Comparison of ENCODE assay signal across 8 cellular contexts in the genomic region with DNA sequence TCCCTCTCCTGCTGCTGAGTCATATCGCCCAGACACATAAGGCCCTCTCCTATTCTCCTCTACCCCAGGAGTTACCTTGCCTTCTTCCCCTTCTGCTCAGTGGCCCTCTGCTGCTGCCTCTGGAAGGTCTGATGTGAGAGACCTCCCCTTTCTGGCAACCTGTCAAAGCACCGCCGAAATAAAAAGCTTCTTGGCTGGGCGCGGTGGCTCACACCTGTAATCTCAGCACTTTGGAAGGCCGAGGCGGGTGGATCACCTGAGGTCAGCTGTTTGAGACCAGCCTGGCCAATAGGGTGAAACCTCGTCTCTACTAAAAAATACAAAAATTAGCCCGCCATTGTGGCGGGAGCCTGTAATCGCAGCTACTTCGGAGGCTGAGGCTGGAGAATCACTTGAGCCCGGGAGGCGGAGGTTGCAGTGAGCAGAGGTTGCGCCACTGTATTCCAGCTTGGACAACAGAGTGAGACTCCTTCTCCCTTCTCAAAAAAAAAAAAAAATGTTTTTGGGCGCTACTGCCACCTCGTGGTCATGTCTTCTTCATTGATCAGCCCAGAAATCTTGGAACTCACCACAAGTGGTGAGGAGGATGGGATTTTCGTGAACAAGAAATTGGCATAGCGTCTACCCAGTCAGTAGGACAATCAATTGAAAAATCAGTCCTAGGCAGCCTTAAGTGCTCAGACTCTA. TPM values are rescaled to one million over a fixed set of nuclear protein-coding genes. Genes with fewer than 3 reads are reported as not detected.
DNase-seq lines count a peak whose midpoint lies in the region; ATAC-seq and FAIRE-seq lines count a peak whose summit lies in the region.

No MANE protein-coding gene starts in this region.

- H3K4me3 Mint-ChIP-seq in activated CD4-positive, alpha-beta T cell treated with anti-CD3 and anti-CD28 coated beads for 36 hours, result no peak overlapping the region

- H3K27ac Mint-ChIP-seq in activated CD4-positive, alpha-beta T cell treated with anti-CD3 and anti-CD28 coated beads for 36 hours, result no peak overlapping the region

- CTCF ChIA-PET in activated CD4-positive, alpha-beta T cell treated with anti-CD3 and anti-CD28 coated beads for 36 hours (lab: Charles Lee), result interaction anchor here (0.9 to 1.2 kb wide), 2 partner anchors 96 to 1154 kb away, joined by 3 read pairs; no protein-coding TSS in a partner anchor

- DNase-seq in activated CD4-positive, alpha-beta T cell treated with anti-CD3 and anti-CD28 coated beads for 36 hours, result peak; percentile 34
- no peak for DNase-seq in activated CD4-positive, alpha-beta T cell treated with anti-CD3 and anti-CD28 coated beads for 1 hour
- DNase-seq in SW480 (ENCODE audit: low spot score) (peak; percentile 2), left cardiac atrium (peak; percentile 29), urothelium cell line (ENCODE audit: low spot score) (peak; percentile 17), HuH-7 (ENCODE audit: low spot score) (no peak)

- H3K36me3 Mint-ChIP-seq in activated CD4-positive, alpha-beta T cell treated with anti-CD3 and anti-CD28 coated beads for 36 hours (ENCODE audit: low read depth), result no peaks in the 10 kb centered on the region

- POLR2A ChIA-PET in activated CD4-positive, alpha-beta T cell treated with anti-CD3 and anti-CD28 coated beads for 36 hours (lab: Charles Lee), result no interaction called here

- H3K9me3 Mint-ChIP-seq in activated CD4-positive, alpha-beta T cell treated with anti-CD3 and anti-CD28 coated beads for 36 hours (ENCODE audit: low read depth), result no peaks in the 10 kb centered on the region

- peak; percentile 39 for ATAC-seq in activated CD4-positive, alpha-beta T cell treated with anti-CD3 and anti-CD28 coated beads for 36 hours
- ATAC-seq in HG03066 (IDR thresholded peaks at IDR 0.05; ENCODE audit: low read depth, unreplicated experiment) (peak; percentile 56), left cardiac atrium (peak; percentile 37 to 65), HG03442 (IDR thresholded peaks at IDR 0.05; ENCODE audit: unreplicated experiment) (no peak)

- intact Hi-C loops in activated CD4-positive, alpha-beta T cell treated with anti-CD3 and anti-CD28 coated beads for 36 hours (cut with DNase I, micrococcal nuclease), result loop anchor here (1.0 to 2.0 kb wide), 2 partner anchors 98 to 326 kb away; partner anchors contain the start of gene ZXDB (in 1 of the 2)
- intact Hi-C loops in left cardiac atrium (cut with DNase I), result loop anchor here (2.0 to 5.0 kb wide), 3 partner anchors 77 to 98 kb away; no protein-coding TSS in a partner anchor

- no peaks in the 10 kb centered on the region for H3K27me3 Mint-ChIP-seq in activated CD4-positive, alpha-beta T cell treated with anti-CD3 and anti-CD28 coated beads for 36 hours

- no peaks in the 10 kb centered on the region for H3K4me1 Mint-ChIP-seq in activated CD4-positive, alpha-beta T cell treated with anti-CD3 and anti-CD28 coated beads for 36 hours

- no peak for FAIRE-seq in urothelium cell line (lab: Jason Lieb, UNC)

RNA-seq across cellular contexts. Expression of gene ZXDA, which starts 8.6 kb away (rescaled TPM):
- total RNA-seq in activated CD4-positive, alpha-beta T cell treated with anti-CD3 and anti-CD28 coated beads for 36 hours, result 1 to 10 TPM; 2.5 to 3.0 TPM
- 1 to 10 TPM; 3.4 to 3.6 TPM for total RNA-seq in left cardiac atrium

Comparison
In these comparisons a context has a peak if more than half of its experiments do, and no peak if none do; other contexts are left out.
1. DNase-seq: peak in activated CD4-positive, alpha-beta T cell treated with anti-CD3 and anti-CD28 coated beads for 36 hours (single experiment), SW480 (single experiment), left cardiac atrium (single experiment) and urothelium cell line (single experiment); none in activated CD4-positive, alpha-beta T cell treated with anti-CD3 and anti-CD28 coated beads for 1 hour (single experiment) and HuH-7 (single experiment).